In genomic region chr4:145679991-145680455, GRCh38 we compare ENCODE assay signal across 8 cellular contexts. TPM values are rescaled to one million over a fixed set of nuclear protein-coding genes. Genes with fewer than 3 reads are reported as not detected.
A peak's percentile ranks its signal among the peaks of the same experiment; 100 is the strongest.
DNase-seq lines count a peak whose midpoint lies in the region; ATAC-seq and TF ChIP-seq lines count a peak whose summit lies in the region.
"Had no signal": no experiment of that assay in that cellular context is flagged by ENCODE, and none has a peak within 500 bp of the region (broad histone marks: within the 10 kb centered on the region; RNA-seq: fewer than 3 reads in every experiment).

Gene C4orf51 (plus strand): TSS chr4:145680146. CDS start chr4:145680204, 58 bp downstream.

- no peak for TF ChIP-seq POLR2A in stomach (IDR thresholded peaks at IDR 0.05)

- DNase-seq in HK-2 (ENCODE audit: unreplicated experiment) (peak; percentile 4), adipocyte (ENCODE audit: low read depth) (peak; percentile 53), right cardiac atrium (no peak), stomach (no peak), KBM-7 (no peak), NCI-H82 (lab: John Stamatoyannopoulos, UW) (no peak)
- DNase-seq: colonic mucosa had no signal

- H3K36me3 ChIP-seq in adipocyte (ENCODE audit: control insufficient read depth, insufficient read depth, low read length, severe bottlenecking) (no peaks in the 10 kb centered on the region), stomach (no peaks in the 10 kb centered on the region)
- H3K36me3 ChIP-seq: colonic mucosa had no signal

- peak within 1 kb of the TSS; percentile 52 for H3K27ac ChIP-seq in right cardiac atrium (ENCODE audit: low read length)
- H3K27ac ChIP-seq in stomach, result peak within 1 kb of the TSS in 4 of 5 donors; percentile 38 to 76 (median 69)
- H3K27ac ChIP-seq: colonic mucosa had no signal

- ATAC-seq in right cardiac atrium (peak; percentile 80 to 83), GM19351 (IDR thresholded peaks at IDR 0.05; ENCODE audit: unreplicated experiment) (no peak)

- peak within 1 kb of the TSS; percentile 20 for H3K9ac ChIP-seq in adipocyte (ENCODE audit: low read length)

- H3K4me3 ChIP-seq in adipocyte (ENCODE audit: low read length) (peak within 1 kb of the TSS; percentile 39), right cardiac atrium (ENCODE audit: low read length) (peak within 1 kb of the TSS; percentile 25), stomach (no peak within 1 kb of the TSS)
- H3K4me3 ChIP-seq: colonic mucosa had no signal

- in situ Hi-C loops in KBM-7 (cut with MboI; ENCODE audit: low pct_unique_long_range_greater_than_20kb, low sequenced_read_pairs), result no loop called here

- no peak for TF ChIP-seq EP300 in stomach (IDR thresholded peaks at IDR 0.05)

- intact Hi-C loops in right cardiac atrium (cut with DNase I) (no loop called here), stomach (cut with DNase I; ENCODE audit: low total_unique reads) (no loop called here)

- H3K4me1 ChIP-seq in adipocyte (ENCODE audit: control insufficient read depth, insufficient read depth, low read length) (peaks cover 24% of the 10 kb centered on the region), right cardiac atrium (ENCODE audit: control insufficient read depth, insufficient read depth, low read length) (peaks cover 3% of the 10 kb centered on the region), stomach (peaks cover 9 to 26% (median 21%) of the 10 kb centered on the region in 4 donors)
- H3K4me1 ChIP-seq: colonic mucosa had no signal

- 9% methylated on average over 6 of the region's 6 CpGs for WGBS in right cardiac atrium
- WGBS in stomach, 5 donors, result 32 to 42% (median 41%) methylated on average over 6 of the region's 6 CpGs

- no peaks in the 10 kb centered on the region for H3K27me3 ChIP-seq in adipocyte (replicated peaks; ENCODE audit: control insufficient read depth, insufficient read depth, low read length)
- H3K27me3 ChIP-seq in right cardiac atrium (ENCODE audit: control insufficient read depth, insufficient read depth), result no peaks in the 10 kb centered on the region
- no peaks in the 10 kb centered on the region for H3K27me3 ChIP-seq in stomach
- H3K27me3 ChIP-seq: colonic mucosa had no signal

- H3K9me3 ChIP-seq in adipocyte (ENCODE audit: control insufficient read depth, low read length), result peaks cover 6% of the 10 kb centered on the region
- H3K9me3 ChIP-seq in right cardiac atrium (ENCODE audit: control insufficient read depth, low read length), result no peaks in the 10 kb centered on the region
- no peaks in the 10 kb centered on the region for H3K9me3 ChIP-seq in stomach
- H3K9me3 ChIP-seq: colonic mucosa had no signal

- no peak for TF ChIP-seq CTCF in stomach (IDR thresholded peaks at IDR 0.05)

RNA-seq across cellular contexts. Expression of gene C4orf51, which starts in this region (rescaled TPM):
- total RNA-seq in right cardiac atrium, result not detected
- not detected for polyA plus RNA-seq in right cardiac atrium
- not detected for total RNA-seq in stomach
- not detected for polyA plus RNA-seq in stomach
- total RNA-seq: colonic mucosa had no signal

Comparison
In these comparisons a context has a peak if more than half of its experiments do, and no peak if none do; other contexts are left out.
1. Peak in ATAC-seq, H3K4me3 ChIP-seq and H3K27ac ChIP-seq in right cardiac atrium; RNA of the gene not detected or under 1 TPM.
2. DNase-seq: peak in HK-2 (single experiment) and adipocyte (single experiment); none in right cardiac atrium (0 of 3), stomach (single experiment), KBM-7 (single experiment) and NCI-H82 (single experiment).